In genomic region chr1:221816899-221817298, GRCh38 we compare ENCODE assay signal across 19 cellular contexts.
A peak's percentile ranks its signal among the peaks of the same experiment; 100 is the strongest.
DNase-seq lines count a peak whose midpoint lies in the region; ATAC-seq and TF ChIP-seq lines count a peak whose summit lies in the region.
"Had no signal": no experiment of that assay in that cellular context is flagged by ENCODE, and none has a peak within 500 bp of the region (broad histone marks: within the 10 kb centered on the region; RNA-seq: fewer than 3 reads in every experiment).

No MANE protein-coding gene starts in this region.

- intact Hi-C loops in heart left ventricle (cut with DNase I): no loop called here

- TF ChIP-seq POLR2A in heart left ventricle (IDR thresholded peaks at IDR 0.05): no peak

- no peak overlapping the region for H3K9ac ChIP-seq in HUES48 (ENCODE audit: low read depth, low read length)

- H3K36me3 Mint-ChIP-seq in activated T-cell treated with anti-CD3 and anti-CD28 coated beads, Interleukin-2, amount 50 U/mL, for 24 hours (ENCODE audit: low read depth): no peaks in the 10 kb centered on the region
- H3K36me3 Mint-ChIP-seq: activated CD4-positive, alpha-beta memory T cell treated with anti-CD3 and anti-CD28 coated beads for 36 hours; stimulated activated memory B cell treated with anti-CD40 and anti-IgM and Interleukin-4, amounts not matched to agents 10 μg/mL and 1 μg/mL and 100 μg/mL, for 72 hours; T-cell had no signal

- no peak overlapping the region for H3K4me3 Mint-ChIP-seq in activated T-cell treated with anti-CD3 and anti-CD28 coated beads, Interleukin-2, amount 50 U/mL, for 24 hours
- H3K4me3 Mint-ChIP-seq: activated CD4-positive, alpha-beta memory T cell treated with anti-CD3 and anti-CD28 coated beads for 36 hours; CD4-positive, alpha-beta T cell; stimulated activated memory B cell treated with anti-CD40 and anti-IgM and Interleukin-4, amounts not matched to agents 10 μg/mL and 1 μg/mL and 100 μg/mL, for 72 hours; T-cell had no signal

- no peaks in the 10 kb centered on the region for H3K9me3 Mint-ChIP-seq in activated T-cell treated with anti-CD3 and anti-CD28 coated beads, Interleukin-2, amount 50 U/mL, for 24 hours
- H3K9me3 Mint-ChIP-seq: activated CD4-positive, alpha-beta memory T cell treated with anti-CD3 and anti-CD28 coated beads for 36 hours; CD4-positive, alpha-beta T cell; stimulated activated memory B cell treated with anti-CD40 and anti-IgM and Interleukin-4, amounts not matched to agents 10 μg/mL and 1 μg/mL and 100 μg/mL, for 72 hours; T-cell had no signal

- H3K36me3 ChIP-seq in HUES48 (ENCODE audit: control insufficient read depth, insufficient read depth, low read length) (no peaks in the 10 kb centered on the region), brain microvascular endothelial cell (replicated peaks) (no peaks in the 10 kb centered on the region), kidney epithelial cell (ENCODE audit: control insufficient read depth, insufficient read depth, low read length) (no peaks in the 10 kb centered on the region), heart left ventricle (no peaks in the 10 kb centered on the region)

- H3K4me1 Mint-ChIP-seq in activated T-cell treated with anti-CD3 and anti-CD28 coated beads, Interleukin-2, amount 50 U/mL, for 24 hours (ENCODE audit: low read depth): no peaks in the 10 kb centered on the region
- H3K4me1 Mint-ChIP-seq: stimulated activated memory B cell treated with anti-CD40 and anti-IgM and Interleukin-4, amounts not matched to agents 10 μg/mL and 1 μg/mL and 100 μg/mL, for 72 hours; T-cell had no signal

- H3K27me3 ChIP-seq in HUES48 (ENCODE audit: control insufficient read depth, insufficient read depth, low read length): no peaks in the 10 kb centered on the region
- no peaks in the 10 kb centered on the region for H3K27me3 ChIP-seq in brain microvascular endothelial cell (replicated peaks)
- no peaks in the 10 kb centered on the region for H3K27me3 ChIP-seq in kidney epithelial cell (ENCODE audit: control insufficient read depth, insufficient read depth, low read length)
- no peaks in the 10 kb centered on the region for H3K27me3 ChIP-seq in heart left ventricle
- H3K27me3 ChIP-seq: hepatocyte had no signal

- DNase-seq in AG10803 (ENCODE audit: low read depth) (peak; percentile 89), brain microvascular endothelial cell (peak; percentile 87), kidney epithelial cell (ENCODE audit: low read depth) (peak; percentile 96), heart left ventricle (no peak), germinal center (ENCODE audit: low spot score) (no peak)
- DNase-seq in activated T-cell treated with anti-CD3 and anti-CD28 coated beads, Interleukin-2, amount 50 U/mL, for 24 hours: no peak
- DNase-seq: activated CD4-positive, alpha-beta memory T cell treated with anti-CD3 and anti-CD28 coated beads for 36 hours; activated naive CD4-positive, alpha-beta T cell; CD4-positive, alpha-beta T cell; GOT3; NCI-H1694; stimulated activated CD4-positive, alpha-beta T cell treated with anti-CD3 and anti-CD28 coated beads, Interleukin-1b, Interleukin-23, amount 100 ng/mL, for 48 hours; T-cell had no signal

- peak overlapping the region; percentile 71 for H3K27ac ChIP-seq in HUES48 (ENCODE audit: low read depth, low read length)
- peak overlapping the region; percentile 25 for H3K27ac ChIP-seq in brain microvascular endothelial cell
- no peak overlapping the region for H3K27ac ChIP-seq in heart left ventricle
- H3K27ac ChIP-seq: coronary artery, hepatocyte had no signal

- TF ChIP-seq CTCF in AG10803 (conservative IDR thresholded peaks at IDR 0.05; ENCODE audit: low read length) (no peak), brain microvascular endothelial cell (IDR thresholded peaks at IDR 0.05; ENCODE audit: low read depth, low read length, missing control alignments) (no peak), kidney epithelial cell (IDR thresholded peaks at IDR 0.05; ENCODE audit: insufficient read depth, low read length, poor library complexity, severe bottlenecking) (no peak), heart left ventricle (IDR thresholded peaks at IDR 0.05) (no peak)

- H3K4me3 ChIP-seq in AG10803 (ENCODE audit: low read length) (no peak overlapping the region), HUES48 (ENCODE audit: low read depth, low read length) (no peak overlapping the region), brain microvascular endothelial cell (ENCODE audit: low read depth, low read length) (no peak overlapping the region), kidney epithelial cell (ENCODE audit: low read depth, low read length) (no peak overlapping the region), heart left ventricle (no peak overlapping the region)
- H3K4me3 ChIP-seq: coronary artery, hepatocyte, lung had no signal

- H3K27ac Mint-ChIP-seq in activated T-cell treated with anti-CD3 and anti-CD28 coated beads, Interleukin-2, amount 50 U/mL, for 24 hours: no peak overlapping the region
- H3K27ac Mint-ChIP-seq: activated CD4-positive, alpha-beta memory T cell treated with anti-CD3 and anti-CD28 coated beads for 36 hours; CD4-positive, alpha-beta T cell; stimulated activated memory B cell treated with anti-CD40 and anti-IgM and Interleukin-4, amounts not matched to agents 10 μg/mL and 1 μg/mL and 100 μg/mL, for 72 hours; T-cell had no signal

- ATAC-seq in GM19324 (IDR thresholded peaks at IDR 0.05; ENCODE audit: low FRiP score, unreplicated experiment): no peak
- no peak for ATAC-seq in heart left ventricle
- ATAC-seq: stimulated activated memory B cell treated with anti-CD40 and anti-IgM and Interleukin-4, amounts not matched to agents 10 μg/mL and 1 μg/mL and 100 μg/mL, for 72 hours; T-cell had no signal

- peaks cover 3% of the 10 kb centered on the region for H3K27me3 Mint-ChIP-seq in activated T-cell treated with anti-CD3 and anti-CD28 coated beads, Interleukin-2, amount 50 U/mL, for 24 hours
- H3K27me3 Mint-ChIP-seq: activated CD4-positive, alpha-beta memory T cell treated with anti-CD3 and anti-CD28 coated beads for 36 hours; CD4-positive, alpha-beta T cell; stimulated activated memory B cell treated with anti-CD40 and anti-IgM and Interleukin-4, amounts not matched to agents 10 μg/mL and 1 μg/mL and 100 μg/mL, for 72 hours; T-cell had no signal

- no peaks in the 10 kb centered on the region for H3K9me3 ChIP-seq in HUES48 (ENCODE audit: control insufficient read depth, insufficient read depth, low read length)
- H3K9me3 ChIP-seq in heart left ventricle: peaks cover 0 to 15% (median 0%) of the 10 kb centered on the region in 12 donors

- in situ Hi-C loops in brain microvascular endothelial cell (cut with HindIII; ENCODE audit: low pct_ligation_motif_present, low sequenced_read_pairs): no loop called here

- H3K4me1 ChIP-seq in HUES48 (ENCODE audit: control insufficient read depth, insufficient read depth, low read length) (peaks cover 9% of the 10 kb centered on the region), heart left ventricle (peaks cover 0 to 2% (median 0%) of the 10 kb centered on the region in 12 donors)

- 61 to 82% (median 67%) methylated on average over 3 of the region's 3 CpGs for WGBS in heart left ventricle, 4 donors

Comparison
In these comparisons a context has a peak if more than half of its experiments do, and no peak if none do; other contexts are left out.
1. DNase-seq: peak in AG10803 (single experiment), brain microvascular endothelial cell (single experiment) and kidney epithelial cell (single experiment); none in activated T-cell treated with anti-CD3 and anti-CD28 coated beads, Interleukin-2, amount 50 U/mL, for 24 hours (single experiment), heart left ventricle (0 of 5) and germinal center (single experiment).
2. H3K27ac ChIP-seq: peak in HUES48 (single experiment) and brain microvascular endothelial cell (single experiment); none in heart left ventricle (0 of 12).